ENCODE assay signal across 12 cellular contexts in the genomic region with DNA sequence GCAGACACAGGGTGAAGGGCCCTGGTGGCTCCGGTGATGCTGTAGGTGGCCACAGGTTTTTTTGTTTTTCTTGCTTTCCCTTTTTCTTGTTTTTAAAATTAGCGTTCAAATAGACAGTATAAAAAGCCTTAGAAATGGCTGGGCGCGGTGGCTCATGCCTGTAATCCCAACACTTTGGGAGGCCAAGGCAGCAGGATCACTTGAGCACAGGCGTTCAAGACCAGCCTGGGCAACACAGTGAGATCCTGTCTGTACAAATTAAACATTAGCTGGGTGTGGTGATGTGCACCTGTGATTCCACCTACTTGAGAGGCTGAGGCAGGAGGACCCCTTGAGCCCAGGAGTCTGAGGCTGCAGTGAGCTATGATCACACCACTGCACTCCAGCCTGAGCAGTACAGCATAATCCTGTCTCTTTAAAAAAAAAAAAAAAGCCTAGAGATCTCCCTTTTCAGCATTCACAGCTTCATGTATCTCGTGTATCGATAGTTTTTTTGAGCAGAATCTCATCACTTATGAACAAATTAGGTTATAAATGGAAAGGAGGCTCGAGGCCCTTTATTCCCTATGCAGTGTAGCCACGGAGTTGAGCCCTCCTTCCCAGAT.
"Had no signal": no experiment of that assay in that cellular context is flagged by ENCODE, and none has a peak within 500 bp of the region (broad histone marks: within the 10 kb centered on the region; RNA-seq: fewer than 3 reads in every experiment).

No MANE protein-coding gene starts in this region.

- H3K27ac Mint-ChIP-seq: activated naive CD8-positive, alpha-beta T cell treated with anti-CD3 and anti-CD28 coated beads, Interleukin-2, amount 10 ng/mL, durations not matched to agents 7 days and 5 days; natural killer cell had no signal

- H3K36me3 Mint-ChIP-seq: natural killer cell had no signal

- H3K27me3 Mint-ChIP-seq: activated naive CD8-positive, alpha-beta T cell treated with anti-CD3 and anti-CD28 coated beads, Interleukin-2, amount 10 ng/mL, durations not matched to agents 7 days and 5 days had no signal

- H3K4me3 Mint-ChIP-seq: activated naive CD8-positive, alpha-beta T cell treated with anti-CD3 and anti-CD28 coated beads, Interleukin-2, amount 10 ng/mL, durations not matched to agents 7 days and 5 days; activated T-cell treated with anti-CD3 and anti-CD28 coated beads, Interleukin-2, amount 50 U/mL, for 4 hours; natural killer cell had no signal

- H3K9me3 Mint-ChIP-seq: activated T-cell treated with anti-CD3 and anti-CD28 coated beads, Interleukin-2, amount 50 U/mL, for 4 hours; natural killer cell had no signal

- H3K27ac ChIP-seq: foreskin keratinocyte, stomach had no signal

- H3K4me3 ChIP-seq: breast epithelium, stomach had no signal

- H3K36me3 ChIP-seq: breast epithelium, stomach had no signal

- ATAC-seq: activated CD4-positive, CD25-positive, alpha-beta regulatory T cell treated with anti-CD3 and anti-CD28 coated beads, Interleukin-2, amount 50 U/mL, for 24 hours; activated T-cell treated with anti-CD3 and anti-CD28 coated beads, Interleukin-2, amount 50 U/mL, for 4 hours; left colon; natural killer cell had no signal

- H3K4me1 ChIP-seq: breast epithelium, foreskin keratinocyte had no signal

- H3K9me3 ChIP-seq: breast epithelium, stomach had no signal

- H3K27me3 ChIP-seq: breast epithelium, stomach had no signal

- DNase-seq: activated CD4-positive, alpha-beta T cell treated with anti-CD3 and anti-CD28 coated beads, Interleukin-2, amount 50 U/mL, for 4 hours; activated naive CD8-positive, alpha-beta T cell treated with anti-CD3 and anti-CD28 coated beads, Interleukin-2, amount 10 ng/mL, durations not matched to agents 7 days and 5 days; activated T-cell treated with anti-CD3 and anti-CD28 coated beads, Interleukin-2, amount 50 U/mL, for 4 hours; anterior cingulate cortex; foreskin keratinocyte; natural killer cell; stimulated activated CD4-positive, alpha-beta T cell treated with anti-CD3 and anti-CD28 coated beads, Interleukin-15, amount 100 ng/mL, for 24 hours; stimulated activated CD4-positive, alpha-beta T cell treated with anti-CD3 and anti-CD28 coated beads, Interleukin-4, amount 100 ng/mL, for 4 hours; stomach had no signal
